Comparison of ENCODE assay signal across 1 cellular context in the genomic region with DNA sequence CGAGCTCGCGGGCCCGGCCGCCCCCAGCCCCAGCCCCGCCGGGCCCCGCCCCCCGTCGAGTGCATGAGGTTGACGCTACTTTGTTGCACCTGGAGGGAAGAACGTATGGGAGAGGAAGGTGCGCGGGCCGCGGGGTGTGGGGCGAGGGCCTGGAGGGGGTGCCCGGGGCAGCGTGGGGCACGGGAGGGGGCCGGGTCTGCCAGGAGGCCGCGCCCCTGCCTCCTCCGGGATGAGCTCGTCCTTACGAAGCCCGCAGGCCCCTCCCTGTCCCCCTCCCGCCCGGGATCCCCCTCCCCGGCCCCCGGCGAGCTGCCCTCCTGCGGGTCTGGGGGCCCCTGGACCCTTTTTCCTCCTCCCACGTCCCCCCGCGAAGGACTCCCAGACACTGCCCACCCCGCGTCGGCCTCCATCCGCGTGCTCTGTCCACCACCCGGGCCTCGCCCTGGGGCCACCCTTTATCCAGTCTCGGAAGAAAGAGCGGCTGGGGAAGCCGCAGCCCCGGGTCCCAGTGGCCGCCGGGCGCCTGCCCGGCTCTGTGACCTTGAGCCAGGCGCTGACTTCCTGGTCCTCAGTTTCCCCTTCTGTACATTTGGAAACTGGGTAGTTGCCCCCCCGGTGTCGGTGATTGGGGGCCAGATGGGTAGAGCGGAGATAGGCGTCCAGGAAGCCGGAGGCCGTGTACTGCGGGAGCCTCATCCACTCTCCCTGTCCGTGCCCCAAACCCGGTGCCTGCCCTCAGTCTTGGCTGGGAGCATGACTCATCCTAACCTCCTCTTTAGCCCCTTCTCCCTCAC.
TF ChIP-seq lines count a peak whose summit lies in the region.

No MANE protein-coding gene starts in this region.

TF ChIP-seq in HepG2, 621 proteins besides CTCF, POLR2A, EP300 and RAD21 (continues in another document):
- TF ChIP-seq RBAK (CRISPR knock-in tag; IDR thresholded peaks at IDR 0.05) (no peak), ZNF781 (CRISPR knock-in tag; IDR thresholded peaks at IDR 0.05; ENCODE audit: borderline replicate concordance, not compliant biosample characterization) (no peak), ZNF790 (CRISPR knock-in tag; IDR thresholded peaks at IDR 0.05; ENCODE audit: borderline replicate concordance) (no peak), ZNF644 (CRISPR knock-in tag; IDR thresholded peaks at IDR 0.05; ENCODE audit: low read depth) (no peak), SRF (IDR thresholded peaks at IDR 0.05; ENCODE audit: low read depth, low read length) (no peak), ZNF44 (CRISPR knock-in tag; IDR thresholded peaks at IDR 0.05) (no peak), ZNF232 (CRISPR knock-in tag; IDR thresholded peaks at IDR 0.05; ENCODE audit: borderline replicate concordance) (no peak), ZNF598 (CRISPR knock-in tag; IDR thresholded peaks at IDR 0.05; ENCODE audit: borderline replicate concordance) (no peak), MAX (IDR thresholded peaks at IDR 0.05) (peak; percentile 49; the same call in 1 of the 2 replicates), MYPOP (CRISPR knock-in tag; IDR thresholded peaks at IDR 0.05) (no peak), ZNF414 (CRISPR knock-in tag; IDR thresholded peaks at IDR 0.05) (no peak), ZNF367 (CRISPR knock-in tag; IDR thresholded peaks at IDR 0.05; ENCODE audit: borderline replicate concordance) (no peak), SMAD3 (CRISPR knock-in tag; IDR thresholded peaks at IDR 0.05) (no peak), JARID2 (CRISPR knock-in tag; IDR thresholded peaks at IDR 0.05; ENCODE audit: insufficient replicate concordance) (no peak), ZNF704 (CRISPR knock-in tag; IDR thresholded peaks at IDR 0.05; ENCODE audit: borderline replicate concordance) (no peak), ZKSCAN1 (IDR thresholded peaks at IDR 0.05; ENCODE audit: low read length) (no peak), GATAD1 (CRISPR knock-in tag; IDR thresholded peaks at IDR 0.05) (no peak), SRSF1 (optimal IDR thresholded peaks at IDR 0.05; ENCODE audit: low read depth, low read length) (peak; percentile 25), ZNF773 (CRISPR knock-in tag; IDR thresholded peaks at IDR 0.05; ENCODE audit: borderline replicate concordance) (no peak), ZNF335 (CRISPR knock-in tag; IDR thresholded peaks at IDR 0.05) (no peak), ZNF224 (CRISPR knock-in tag; IDR thresholded peaks at IDR 0.05) (no peak), ZNF557 (CRISPR knock-in tag; IDR thresholded peaks at IDR 0.05) (no peak), SPEN (CRISPR knock-in tag; IDR thresholded peaks at IDR 0.05; ENCODE audit: low read depth) (no peak), PREB (CRISPR knock-in tag; IDR thresholded peaks at IDR 0.05) (no peak), XRCC5 (optimal IDR thresholded peaks at IDR 0.05; ENCODE audit: low read length) (peak; percentile 13), ZSCAN22 (CRISPR knock-in tag; IDR thresholded peaks at IDR 0.05) (no peak), GTF3A (CRISPR knock-in tag; conservative IDR thresholded peaks at IDR 0.05) (no peak), HDAC2 (CRISPR knock-in tag; IDR thresholded peaks at IDR 0.05) (no peak), ZSCAN25 (CRISPR knock-in tag; IDR thresholded peaks at IDR 0.05) (no peak), ZEB1 (IDR thresholded peaks at IDR 0.05; ENCODE audit: insufficient replicate concordance, low read depth) (no peak), ZMAT3 (CRISPR knock-in tag; conservative IDR thresholded peaks at IDR 0.05) (no peak), ZNF572 (CRISPR knock-in tag; IDR thresholded peaks at IDR 0.05) (no peak), CEBPB (IDR thresholded peaks at IDR 0.05; ENCODE audit: borderline replicate concordance, low read depth, low read length) (no peak), ZNF687 (CRISPR knock-in tag; IDR thresholded peaks at IDR 0.05) (peak; percentile 62)
- TF ChIP-seq, protein P1, sequence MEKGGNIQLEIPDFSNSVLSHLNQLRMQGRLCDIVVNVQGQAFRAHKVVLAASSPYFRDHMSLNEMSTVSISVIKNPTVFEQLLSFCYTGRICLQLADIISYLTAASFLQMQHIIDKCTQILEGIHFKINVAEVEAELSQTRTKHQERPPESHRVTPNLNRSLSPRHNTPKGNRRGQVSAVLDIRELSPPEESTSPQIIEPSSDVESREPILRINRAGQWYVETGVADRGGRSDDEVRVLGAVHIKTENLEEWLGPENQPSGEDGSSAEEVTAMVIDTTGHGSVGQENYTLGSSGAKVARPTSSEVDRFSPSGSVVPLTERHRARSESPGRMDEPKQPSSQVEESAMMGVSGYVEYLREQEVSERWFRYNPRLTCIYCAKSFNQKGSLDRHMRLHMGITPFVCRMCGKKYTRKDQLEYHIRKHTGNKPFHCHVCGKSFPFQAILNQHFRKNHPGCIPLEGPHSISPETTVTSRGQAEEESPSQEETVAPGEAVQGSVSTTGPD (CRISPR knock-in tag; IDR thresholded peaks at IDR 0.05) = no peak
- TF ChIP-seq, protein P2, sequence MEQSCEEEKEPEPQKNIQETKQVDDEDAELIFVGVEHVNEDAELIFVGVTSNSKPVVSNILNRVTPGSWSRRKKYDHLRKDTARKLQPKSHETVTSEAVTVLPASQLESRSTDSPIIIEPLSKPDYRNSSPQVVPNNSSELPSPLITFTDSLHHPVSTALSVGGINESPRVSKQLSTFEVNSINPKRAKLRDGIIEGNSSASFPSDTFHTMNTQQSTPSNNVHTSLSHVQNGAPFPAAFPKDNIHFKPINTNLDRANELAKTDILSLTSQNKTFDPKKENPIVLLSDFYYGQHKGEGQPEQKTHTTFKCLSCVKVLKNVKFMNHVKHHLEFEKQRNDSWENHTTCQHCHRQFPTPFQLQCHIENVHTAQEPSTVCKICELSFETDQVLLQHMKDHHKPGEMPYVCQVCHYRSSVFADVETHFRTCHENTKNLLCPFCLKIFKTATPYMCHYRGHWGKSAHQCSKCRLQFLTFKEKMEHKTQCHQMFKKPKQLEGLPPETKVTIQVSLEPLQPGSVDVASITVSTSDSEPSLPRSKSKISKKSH (CRISPR knock-in tag; IDR thresholded peaks at IDR 0.05; ENCODE audit: borderline replicate concordance) = no peak
- TF ChIP-seq, protein P3, sequence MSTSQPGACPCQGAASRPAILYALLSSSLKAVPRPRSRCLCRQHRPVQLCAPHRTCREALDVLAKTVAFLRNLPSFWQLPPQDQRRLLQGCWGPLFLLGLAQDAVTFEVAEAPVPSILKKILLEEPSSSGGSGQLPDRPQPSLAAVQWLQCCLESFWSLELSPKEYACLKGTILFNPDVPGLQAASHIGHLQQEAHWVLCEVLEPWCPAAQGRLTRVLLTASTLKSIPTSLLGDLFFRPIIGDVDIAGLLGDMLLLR (CRISPR knock-in tag; IDR thresholded peaks at IDR 0.05) = no peak
- TF ChIP-seq, protein P4, sequence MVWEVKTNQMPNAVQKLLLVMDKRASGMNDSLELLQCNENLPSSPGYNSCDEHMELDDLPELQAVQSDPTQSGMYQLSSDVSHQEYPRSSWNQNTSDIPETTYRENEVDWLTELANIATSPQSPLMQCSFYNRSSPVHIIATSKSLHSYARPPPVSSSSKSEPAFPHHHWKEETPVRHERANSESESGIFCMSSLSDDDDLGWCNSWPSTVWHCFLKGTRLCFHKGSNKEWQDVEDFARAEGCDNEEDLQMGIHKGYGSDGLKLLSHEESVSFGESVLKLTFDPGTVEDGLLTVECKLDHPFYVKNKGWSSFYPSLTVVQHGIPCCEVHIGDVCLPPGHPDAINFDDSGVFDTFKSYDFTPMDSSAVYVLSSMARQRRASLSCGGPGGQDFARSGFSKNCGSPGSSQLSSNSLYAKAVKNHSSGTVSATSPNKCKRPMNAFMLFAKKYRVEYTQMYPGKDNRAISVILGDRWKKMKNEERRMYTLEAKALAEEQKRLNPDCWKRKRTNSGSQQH (CRISPR knock-in tag; IDR thresholded peaks at IDR 0.05; ENCODE audit: low read depth) = 0 out of 2 replicates have a peak, but pooled peaks have one; percentile 40
- TF ChIP-seq, protein P5, sequence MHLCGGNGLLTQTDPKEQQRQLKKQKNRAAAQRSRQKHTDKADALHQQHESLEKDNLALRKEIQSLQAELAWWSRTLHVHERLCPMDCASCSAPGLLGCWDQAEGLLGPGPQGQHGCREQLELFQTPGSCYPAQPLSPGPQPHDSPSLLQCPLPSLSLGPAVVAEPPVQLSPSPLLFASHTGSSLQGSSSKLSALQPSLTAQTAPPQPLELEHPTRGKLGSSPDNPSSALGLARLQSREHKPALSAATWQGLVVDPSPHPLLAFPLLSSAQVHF (CRISPR knock-in tag; IDR thresholded peaks at IDR 0.05) = no peak
